ENCODE assay signal across 1 cellular context in the genomic region with DNA sequence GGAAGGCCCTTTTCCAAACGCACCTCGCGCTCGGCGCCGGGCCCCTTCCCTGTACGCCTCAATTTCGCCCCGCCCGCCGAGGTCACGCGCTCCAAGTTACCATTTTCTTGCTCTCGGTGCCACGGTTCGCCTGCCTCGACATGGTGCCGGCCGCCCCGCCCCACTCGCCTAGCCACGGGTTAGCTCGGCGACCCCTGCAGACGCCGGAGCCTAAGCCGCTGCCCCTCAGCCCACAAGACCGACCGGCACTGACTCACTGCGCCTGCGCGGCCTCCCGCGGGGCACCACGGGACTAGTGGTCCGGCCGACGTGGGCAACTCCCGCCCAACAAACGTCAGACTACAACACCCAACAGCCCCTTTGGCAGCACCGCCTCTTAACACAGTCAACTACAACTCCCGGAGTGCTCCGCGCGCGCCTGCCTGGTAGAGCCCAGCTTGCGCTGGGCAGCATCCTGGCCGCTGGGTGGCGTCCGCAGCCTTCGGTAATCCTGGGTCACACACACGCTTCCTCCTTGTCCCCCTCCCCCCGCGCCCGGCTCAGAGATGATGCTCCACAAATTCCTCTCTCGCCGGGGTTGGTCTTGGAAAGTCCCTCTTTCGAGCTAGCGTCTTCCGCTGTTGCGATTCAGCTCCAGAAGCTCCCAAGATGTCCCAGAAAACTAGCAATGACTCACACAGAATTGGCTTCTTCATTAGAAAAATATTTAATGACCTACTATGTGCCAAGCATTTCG.
TF ChIP-seq lines count a peak whose summit lies in the region.

TRAPPC3 (minus strand) TSS at position 250 of the 736 bp plus-strand sequence; CDS start at position 142, 108 bp downstream.

TF ChIP-seq in HepG2, 621 proteins besides CTCF, POLR2A, EP300 and RAD21 (continued from another document and continues in another):
- TF ChIP-seq ZNF691 (CRISPR knock-in tag; IDR thresholded peaks at IDR 0.05; ENCODE audit: borderline replicate concordance, low read depth) = peak; percentile 94; the same call in 1 of the 2 replicates
- no peak for TF ChIP-seq MED8 (CRISPR knock-in tag; IDR thresholded peaks at IDR 0.05; ENCODE audit: insufficient replicate concordance)
- TF ChIP-seq SRSF1 (optimal IDR thresholded peaks at IDR 0.05; ENCODE audit: low read depth, low read length) = no peak
- peak; percentile 70; the same call in 1 of the 2 replicates for TF ChIP-seq ZNF343 (CRISPR knock-in tag; IDR thresholded peaks at IDR 0.05)
- TF ChIP-seq ZNF614 (CRISPR knock-in tag; IDR thresholded peaks at IDR 0.05; ENCODE audit: borderline replicate concordance) = peak; percentile 54; the same call in 1 of the 2 replicates
- peak; percentile 79 for TF ChIP-seq SP5 (CRISPR knock-in tag; IDR thresholded peaks at IDR 0.05; ENCODE audit: borderline replicate concordance, low read depth)
- TF ChIP-seq ZNF724P (CRISPR knock-in tag; IDR thresholded peaks at IDR 0.05; ENCODE audit: borderline replicate concordance) = no peak; the same call in 1 of the 2 replicates
- 0 out of 2 replicates have a peak, but pooled peaks have one; percentile 50 for TF ChIP-seq ZBTB42 (CRISPR knock-in tag; IDR thresholded peaks at IDR 0.05)
- no peak for TF ChIP-seq ZNF720 (CRISPR knock-in tag; IDR thresholded peaks at IDR 0.05)
- TF ChIP-seq ZNF34 (CRISPR knock-in tag; IDR thresholded peaks at IDR 0.05; ENCODE audit: borderline replicate concordance) = 0 out of 2 replicates have a peak, but pooled peaks have one; percentile 51
- TF ChIP-seq KDM4B (CRISPR knock-in tag; IDR thresholded peaks at IDR 0.05) = no peak
- TF ChIP-seq SP1 (IDR thresholded peaks at IDR 0.05) = no peak
- TF ChIP-seq SP1 (CRISPR knock-in tag; IDR thresholded peaks at IDR 0.05) = peak; percentile 90
- TF ChIP-seq, protein P1, sequence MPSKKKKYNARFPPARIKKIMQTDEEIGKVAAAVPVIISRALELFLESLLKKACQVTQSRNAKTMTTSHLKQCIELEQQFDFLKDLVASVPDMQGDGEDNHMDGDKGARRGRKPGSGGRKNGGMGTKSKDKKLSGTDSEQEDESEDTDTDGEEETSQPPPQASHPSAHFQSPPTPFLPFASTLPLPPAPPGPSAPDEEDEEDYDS (CRISPR knock-in tag; IDR thresholded peaks at IDR 0.05) = peak; percentile 50; the same call in 1 of the 2 replicates
- TF ChIP-seq RBM22 (optimal IDR thresholded peaks at IDR 0.05; ENCODE audit: low read length) = no peak
- TF ChIP-seq SKIL (CRISPR knock-in tag; IDR thresholded peaks at IDR 0.05; ENCODE audit: borderline replicate concordance) = no peak
- no peak for TF ChIP-seq DMTF1 (CRISPR knock-in tag; IDR thresholded peaks at IDR 0.05)
- TF ChIP-seq THYN1 (CRISPR knock-in tag; IDR thresholded peaks at IDR 0.05; ENCODE audit: borderline replicate concordance, low read depth) = no peak; the same call in 1 of the 2 replicates
- TF ChIP-seq, protein P2, sequence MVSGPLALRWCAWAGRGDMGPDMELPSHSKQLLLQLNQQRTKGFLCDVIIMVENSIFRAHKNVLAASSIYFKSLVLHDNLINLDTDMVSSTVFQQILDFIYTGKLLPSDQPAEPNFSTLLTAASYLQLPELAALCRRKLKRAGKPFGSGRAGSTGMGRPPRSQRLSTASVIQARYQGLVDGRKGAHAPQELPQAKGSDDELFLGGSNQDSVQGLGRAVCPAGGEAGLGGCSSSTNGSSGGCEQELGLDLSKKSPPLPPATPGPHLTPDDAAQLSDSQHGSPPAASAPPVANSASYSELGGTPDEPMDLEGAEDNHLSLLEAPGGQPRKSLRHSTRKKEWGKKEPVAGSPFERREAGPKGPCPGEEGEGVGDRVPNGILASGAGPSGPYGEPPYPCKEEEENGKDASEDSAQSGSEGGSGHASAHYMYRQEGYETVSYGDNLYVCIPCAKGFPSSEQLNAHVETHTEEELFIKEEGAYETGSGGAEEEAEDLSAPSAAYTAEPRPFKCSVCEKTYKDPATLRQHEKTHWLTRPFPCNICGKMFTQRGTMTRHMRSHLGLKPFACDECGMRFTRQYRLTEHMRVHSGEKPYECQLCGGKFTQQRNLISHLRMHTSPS (CRISPR knock-in tag; IDR thresholded peaks at IDR 0.05; ENCODE audit: low read depth) = peak; percentile 15; the same call in 1 of the 2 replicates
- TF ChIP-seq RFXANK (CRISPR knock-in tag; IDR thresholded peaks at IDR 0.05) = no peak
- TF ChIP-seq ZNF775 (CRISPR knock-in tag; IDR thresholded peaks at IDR 0.05; ENCODE audit: borderline replicate concordance) = no peak
- TF ChIP-seq PAX8 (CRISPR knock-in tag; IDR thresholded peaks at IDR 0.05; ENCODE audit: borderline replicate concordance) = peak; percentile 11; the same call in 1 of the 2 replicates
- TF ChIP-seq SPEN (CRISPR knock-in tag; IDR thresholded peaks at IDR 0.05; ENCODE audit: low read depth) = peak; percentile 82; the same call in 1 of the 2 replicates
- 0 out of 2 replicates have a peak, but pooled peaks have one; percentile 70 for TF ChIP-seq FOXO4 (CRISPR knock-in tag; conservative IDR thresholded peaks at IDR 0.05)
- TF ChIP-seq NCOA1 (CRISPR knock-in tag; IDR thresholded peaks at IDR 0.05) = peak; percentile 77; the same call in 1 of the 2 replicates
- TF ChIP-seq, protein P3, sequence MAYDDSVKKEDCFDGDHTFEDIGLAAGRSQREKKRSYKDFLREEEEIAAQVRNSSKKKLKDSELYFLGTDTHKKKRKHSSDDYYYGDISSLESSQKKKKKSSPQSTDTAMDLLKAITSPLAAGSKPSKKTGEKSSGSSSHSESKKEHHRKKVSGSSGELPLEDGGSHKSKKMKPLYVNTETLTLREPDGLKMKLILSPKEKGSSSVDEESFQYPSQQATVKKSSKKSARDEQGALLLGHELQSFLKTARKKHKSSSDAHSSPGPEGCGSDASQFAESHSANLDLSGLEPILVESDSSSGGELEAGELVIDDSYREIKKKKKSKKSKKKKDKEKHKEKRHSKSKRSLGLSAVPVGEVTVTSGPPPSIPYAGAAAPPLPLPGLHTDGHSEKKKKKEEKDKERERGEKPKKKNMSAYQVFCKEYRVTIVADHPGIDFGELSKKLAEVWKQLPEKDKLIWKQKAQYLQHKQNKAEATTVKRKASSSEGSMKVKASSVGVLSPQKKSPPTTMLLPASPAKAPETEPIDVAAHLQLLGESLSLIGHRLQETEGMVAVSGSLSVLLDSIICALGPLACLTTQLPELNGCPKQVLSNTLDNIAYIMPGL (CRISPR knock-in tag; IDR thresholded peaks at IDR 0.05; ENCODE audit: borderline replicate concordance in 1 of 2, low read depth in 1 of 2) = peak; percentile 75 to 84; a peak in 3 of 4 replicates
- TF ChIP-seq, protein P4, sequence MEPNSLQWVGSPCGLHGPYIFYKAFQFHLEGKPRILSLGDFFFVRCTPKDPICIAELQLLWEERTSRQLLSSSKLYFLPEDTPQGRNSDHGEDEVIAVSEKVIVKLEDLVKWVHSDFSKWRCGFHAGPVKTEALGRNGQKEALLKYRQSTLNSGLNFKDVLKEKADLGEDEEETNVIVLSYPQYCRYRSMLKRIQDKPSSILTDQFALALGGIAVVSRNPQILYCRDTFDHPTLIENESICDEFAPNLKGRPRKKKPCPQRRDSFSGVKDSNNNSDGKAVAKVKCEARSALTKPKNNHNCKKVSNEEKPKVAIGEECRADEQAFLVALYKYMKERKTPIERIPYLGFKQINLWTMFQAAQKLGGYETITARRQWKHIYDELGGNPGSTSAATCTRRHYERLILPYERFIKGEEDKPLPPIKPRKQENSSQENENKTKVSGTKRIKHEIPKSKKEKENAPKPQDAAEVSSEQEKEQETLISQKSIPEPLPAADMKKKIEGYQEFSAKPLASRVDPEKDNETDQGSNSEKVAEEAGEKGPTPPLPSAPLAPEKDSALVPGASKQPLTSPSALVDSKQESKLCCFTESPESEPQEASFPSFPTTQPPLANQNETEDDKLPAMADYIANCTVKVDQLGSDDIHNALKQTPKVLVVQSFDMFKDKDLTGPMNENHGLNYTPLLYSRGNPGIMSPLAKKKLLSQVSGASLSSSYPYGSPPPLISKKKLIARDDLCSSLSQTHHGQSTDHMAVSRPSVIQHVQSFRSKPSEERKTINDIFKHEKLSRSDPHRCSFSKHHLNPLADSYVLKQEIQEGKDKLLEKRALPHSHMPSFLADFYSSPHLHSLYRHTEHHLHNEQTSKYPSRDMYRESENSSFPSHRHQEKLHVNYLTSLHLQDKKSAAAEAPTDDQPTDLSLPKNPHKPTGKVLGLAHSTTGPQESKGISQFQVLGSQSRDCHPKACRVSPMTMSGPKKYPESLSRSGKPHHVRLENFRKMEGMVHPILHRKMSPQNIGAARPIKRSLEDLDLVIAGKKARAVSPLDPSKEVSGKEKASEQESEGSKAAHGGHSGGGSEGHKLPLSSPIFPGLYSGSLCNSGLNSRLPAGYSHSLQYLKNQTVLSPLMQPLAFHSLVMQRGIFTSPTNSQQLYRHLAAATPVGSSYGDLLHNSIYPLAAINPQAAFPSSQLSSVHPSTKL (CRISPR knock-in tag; IDR thresholded peaks at IDR 0.05) = 0 out of 2 replicates have a peak, but pooled peaks have one; percentile 43
- 0 out of 2 replicates have a peak, but pooled peaks have one; percentile 31 for TF ChIP-seq RARA (CRISPR knock-in tag; IDR thresholded peaks at IDR 0.05)
- no peak for TF ChIP-seq ZBTB44 (CRISPR knock-in tag; IDR thresholded peaks at IDR 0.05)
